Comparison of ENCODE assay signal across 24 cellular contexts in the genomic region with DNA sequence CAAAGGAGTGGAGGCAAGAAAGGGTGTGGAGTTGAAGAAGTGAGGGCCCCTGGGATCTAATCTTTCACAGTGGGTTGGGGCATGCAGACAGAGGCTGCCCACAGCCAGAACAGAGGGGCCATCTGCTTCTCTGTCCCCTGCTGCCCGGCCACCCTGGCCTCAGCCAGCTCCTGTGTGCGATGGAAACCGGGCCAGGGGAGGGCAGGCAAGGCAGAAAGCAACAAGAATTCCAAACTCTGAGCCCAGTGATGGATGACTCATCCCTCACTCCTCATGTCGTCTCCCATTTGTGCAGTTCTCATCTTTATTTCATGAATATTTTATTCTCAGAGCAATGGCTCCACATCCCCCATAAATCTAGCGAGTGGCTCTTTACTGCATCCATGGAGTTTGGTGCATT.
"Had no signal": no experiment of that assay in that cellular context is flagged by ENCODE, and none has a peak within 500 bp of the region (broad histone marks: within the 10 kb centered on the region; RNA-seq: fewer than 3 reads in every experiment).

No MANE protein-coding gene starts in this region.

- H3K4me1 Mint-ChIP-seq: mesothelial cell of epicardium had no signal

- H3K4me3 Mint-ChIP-seq: activated B cell treated with CpG ODN at 0.5 μM for 24 hours; activated naive CD4-positive, alpha-beta T cell treated with anti-CD3 and anti-CD28 coated beads, Interleukin-2, amount 50 U/mL, for 24 hours; activated naive CD8-positive, alpha-beta T cell treated with anti-CD3 and anti-CD28 coated beads, Interleukin-2, amount 50 U/mL, for 24 hours; central memory CD8-positive, alpha-beta T cell; mesothelial cell of epicardium; naive B cell; stimulated activated naive B cell treated with anti-CD40 and anti-IgM and Interleukin-4, amounts not matched to agents 10 μg/mL and 1 μg/mL and 100 μg/mL, for 72 hours; T-helper 2 cell treated with Interferon-gamma antibody and Interleukin-4, amounts not matched to agents 5 μg/mL and 100 μg/mL, for 36 hours had no signal

- H3K27ac Mint-ChIP-seq: activated B cell treated with CpG ODN at 0.5 μM for 24 hours; activated naive CD4-positive, alpha-beta T cell treated with anti-CD3 and anti-CD28 coated beads, Interleukin-2, amount 50 U/mL, for 24 hours; activated naive CD8-positive, alpha-beta T cell treated with anti-CD3 and anti-CD28 coated beads, Interleukin-2, amount 50 U/mL, for 24 hours; activated T-helper 2 cell treated with anti-CD3 and anti-CD28 coated beads, Interferon-gamma antibody, Interleukin-2, Interleukin-4, amounts not matched to agents 10 μg/mL and 5 μg/mL and 100 μg/mL, durations not matched to agents 14 hours and 24 hours and 36 hours; mesothelial cell of epicardium; naive B cell; stimulated activated naive B cell treated with anti-CD40 and anti-IgM and Interleukin-4, amounts not matched to agents 10 μg/mL and 1 μg/mL and 100 μg/mL, for 72 hours; T-helper 2 cell treated with Interferon-gamma antibody and Interleukin-4, amounts not matched to agents 5 μg/mL and 100 μg/mL, for 36 hours had no signal

- DNase-seq: activated B cell treated with CpG ODN at 0.5 μM for 24 hours; activated naive CD8-positive, alpha-beta T cell treated with anti-CD3 and anti-CD28 coated beads, Interleukin-2, amount 50 U/mL, for 24 hours; activated T-cell treated with anti-CD3 and anti-CD28 coated beads, Interleukin-2, amount 50 U/mL, for 48 hours; amygdala; dermis blood vessel endothelial cell; effector CD8-positive, alpha-beta T cell; erythroblast; gastrocnemius medialis; glutamatergic neuron; left cardiac atrium; mammary epithelial cell; naive B cell; psoas muscle; stimulated activated CD4-positive, alpha-beta T cell treated with anti-CD3 and anti-CD28 coated beads, Interleukin-15, amount 100 ng/mL, for 24 hours; stimulated activated CD4-positive, alpha-beta T cell treated with anti-CD3 and anti-CD28 coated beads, Interleukin-2, amount 100 ng/mL, for 24 hours; stimulated activated naive B cell treated with anti-CD40 and anti-IgM and Interleukin-4, amounts not matched to agents 10 μg/mL and 1 μg/mL and 100 μg/mL, for 72 hours; stomach; T-helper 1 cell; upper lobe of right lung had no signal

- H3K36me3 Mint-ChIP-seq: activated naive CD4-positive, alpha-beta T cell treated with anti-CD3 and anti-CD28 coated beads, Interleukin-2, amount 50 U/mL, for 24 hours; mesothelial cell of epicardium; naive B cell; stimulated activated naive B cell treated with anti-CD40 and anti-IgM and Interleukin-4, amounts not matched to agents 10 μg/mL and 1 μg/mL and 100 μg/mL, for 72 hours had no signal

- ATAC-seq: activated naive CD8-positive, alpha-beta T cell treated with anti-CD3 and anti-CD28 coated beads, Interleukin-2, amount 50 U/mL, for 24 hours; gastrocnemius medialis; left cardiac atrium; psoas muscle; stimulated activated naive B cell treated with anti-CD40 and anti-IgM and Interleukin-4, amounts not matched to agents 10 μg/mL and 1 μg/mL and 100 μg/mL, for 72 hours; upper lobe of right lung had no signal

- H3K9me3 Mint-ChIP-seq: activated B cell treated with CpG ODN at 0.5 μM for 24 hours; activated naive CD4-positive, alpha-beta T cell treated with anti-CD3 and anti-CD28 coated beads, Interleukin-2, amount 50 U/mL, for 24 hours; activated naive CD8-positive, alpha-beta T cell treated with anti-CD3 and anti-CD28 coated beads, Interleukin-2, amount 50 U/mL, for 24 hours; activated T-helper 2 cell treated with anti-CD3 and anti-CD28 coated beads, Interferon-gamma antibody, Interleukin-2, Interleukin-4, amounts not matched to agents 10 μg/mL and 5 μg/mL and 100 μg/mL, durations not matched to agents 14 hours and 24 hours and 36 hours; central memory CD8-positive, alpha-beta T cell; mesothelial cell of epicardium; stimulated activated naive B cell treated with anti-CD40 and anti-IgM and Interleukin-4, amounts not matched to agents 10 μg/mL and 1 μg/mL and 100 μg/mL, for 72 hours; T-helper 2 cell treated with Interferon-gamma antibody and Interleukin-4, amounts not matched to agents 5 μg/mL and 100 μg/mL, for 36 hours had no signal

- H3K27me3 Mint-ChIP-seq: activated naive CD4-positive, alpha-beta T cell treated with anti-CD3 and anti-CD28 coated beads, Interleukin-2, amount 50 U/mL, for 24 hours; activated naive CD8-positive, alpha-beta T cell treated with anti-CD3 and anti-CD28 coated beads, Interleukin-2, amount 50 U/mL, for 24 hours; central memory CD8-positive, alpha-beta T cell; stimulated activated naive B cell treated with anti-CD40 and anti-IgM and Interleukin-4, amounts not matched to agents 10 μg/mL and 1 μg/mL and 100 μg/mL, for 72 hours had no signal
